ENCODE assay signal across 8 cellular contexts in the genomic region with DNA sequence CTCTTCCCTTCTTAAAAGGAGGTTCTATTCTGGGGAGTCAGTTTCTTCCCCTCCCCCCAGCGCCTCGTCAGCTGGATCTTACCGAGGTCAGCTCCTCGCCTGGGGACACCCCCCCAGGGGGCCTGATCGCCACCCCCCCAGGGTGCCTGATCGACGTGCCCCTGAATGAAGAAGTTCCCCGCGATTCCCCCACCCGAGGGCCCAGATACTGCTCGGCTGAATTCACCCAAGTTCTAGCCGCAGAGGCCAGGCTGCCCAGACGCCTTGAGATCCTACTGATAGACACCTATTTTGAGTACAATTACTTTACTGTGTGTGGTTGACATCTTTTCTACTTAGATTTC. TPM values are rescaled to one million over a fixed set of nuclear protein-coding genes. Genes with fewer than 3 reads are reported as not detected.
DNase-seq lines count a peak whose midpoint lies in the region; ATAC-seq and TF ChIP-seq lines count a peak whose summit lies in the region.

No MANE protein-coding gene starts in this region.

- H3K4me1 ChIP-seq in ascending aorta (peaks cover 0 to 20% of the 10 kb centered on the region in 2 donors), lung (ENCODE audit: control insufficient read depth in 2 of 2, insufficient read depth in 2 of 2, low read length in 2 of 2) (peaks cover 5 to 6% of the 10 kb centered on the region in 2 donors), upper lobe of right lung (peaks cover 25% of the 10 kb centered on the region)

- H3K9me3 ChIP-seq in ascending aorta (no peaks in the 10 kb centered on the region), lung (ENCODE audit: control insufficient read depth in 2 of 2, insufficient read depth in 1 of 2, low read length in 1 of 2) (no peaks in the 10 kb centered on the region), upper lobe of right lung (no peaks in the 10 kb centered on the region)

- H3K27ac Mint-ChIP-seq in activated naive CD4-positive, alpha-beta T cell treated with anti-CD3 and anti-CD28 coated beads, Interleukin-2, amount 10 ng/mL, durations not matched to agents 7 days and 5 days, result peak overlapping the region; percentile 58

- peaks cover 45% of the 10 kb centered on the region for H3K27me3 Mint-ChIP-seq in activated naive CD4-positive, alpha-beta T cell treated with anti-CD3 and anti-CD28 coated beads, Interleukin-2, amount 10 ng/mL, durations not matched to agents 7 days and 5 days

- TF ChIP-seq CTCF in ascending aorta (IDR thresholded peaks at IDR 0.05) (no peak), lung (IDR thresholded peaks at IDR 0.05; ENCODE audit: control extremely low read depth, extremely low read depth) (no peak), upper lobe of right lung (IDR thresholded peaks at IDR 0.05) (no peak)

- H3K27ac ChIP-seq in ascending aorta (no peak overlapping the region), lung (ENCODE audit: low read depth in 1 of 2, low read length in 1 of 2) (no peak overlapping the region), upper lobe of right lung (no peak overlapping the region)

- H3K9me3 Mint-ChIP-seq in activated naive CD4-positive, alpha-beta T cell treated with anti-CD3 and anti-CD28 coated beads, Interleukin-2, amount 10 ng/mL, durations not matched to agents 7 days and 5 days, result no peaks in the 10 kb centered on the region

- H3K36me3 ChIP-seq in ascending aorta (no peaks in the 10 kb centered on the region), lung (ENCODE audit: control insufficient read depth in 2 of 2, insufficient read depth in 2 of 2, low read length in 2 of 2) (no peaks in the 10 kb centered on the region), upper lobe of right lung (no peaks in the 10 kb centered on the region)

- H3K27me3 ChIP-seq in ascending aorta, result no peaks in the 10 kb centered on the region
- H3K27me3 ChIP-seq in lung (ENCODE audit: control insufficient read depth, insufficient read depth), result no peaks in the 10 kb centered on the region
- no peaks in the 10 kb centered on the region for H3K27me3 ChIP-seq in upper lobe of right lung

- WGBS in lung, 2 donors, result 9 to 17% methylated on average over 13 of the region's 13 CpGs

- H3K4me3 Mint-ChIP-seq in activated naive CD4-positive, alpha-beta T cell treated with anti-CD3 and anti-CD28 coated beads, Interleukin-2, amount 10 ng/mL, durations not matched to agents 7 days and 5 days, result peak overlapping the region; percentile 80

- H3K4me3 ChIP-seq in ascending aorta (peak overlapping the region; percentile 76 to 81), lung (peak overlapping the region; percentile 73), upper lobe of right lung (peak overlapping the region; percentile 72)

- peak; percentile 30 for DNase-seq in activated naive CD4-positive, alpha-beta T cell treated with anti-CD3 and anti-CD28 coated beads, Interleukin-2, amount 10 ng/mL, durations not matched to agents 7 days and 5 days
- no peak for DNase-seq in activated naive CD4-positive, alpha-beta T cell treated with Interleukin-2 at 50 U/mL for 16 hours
- DNase-seq in ascending aorta (ENCODE audit: low spot score in 2 of 2) (no peak), lung (ENCODE audit: low spot score) (peak; percentile 29), upper lobe of right lung (no peak), A172 (ENCODE audit: low spot score) (no peak), NCI-H1048 (lab: John Stamatoyannopoulos, UW) (no peak)

- peaks cover 30% of the 10 kb centered on the region for H3K4me1 Mint-ChIP-seq in activated naive CD4-positive, alpha-beta T cell treated with anti-CD3 and anti-CD28 coated beads, Interleukin-2, amount 10 ng/mL, durations not matched to agents 7 days and 5 days

- intact Hi-C loops in ascending aorta (cut with DNase I) (no loop called here), upper lobe of right lung (cut with DNase I) (no loop called here)

- H3K36me3 Mint-ChIP-seq in activated naive CD4-positive, alpha-beta T cell treated with anti-CD3 and anti-CD28 coated beads, Interleukin-2, amount 10 ng/mL, durations not matched to agents 7 days and 5 days, result peaks cover 3% of the 10 kb centered on the region

- ATAC-seq in lung (ENCODE audit: insufficient read depth, low FRiP score) (no peak), upper lobe of right lung (no peak), HG03460 (IDR thresholded peaks at IDR 0.05; ENCODE audit: unreplicated experiment) (no peak)

- CTCF ChIA-PET in activated naive CD4-positive, alpha-beta T cell treated with anti-CD3 and anti-CD28 coated beads, Interleukin-2, amount 10 ng/mL, durations not matched to agents 7 days and 5 days (lab: Charles Lee), result interaction anchor here (1.5 kb wide), 1 partner anchor 69 kb away, joined by 3 read pairs; no protein-coding TSS in a partner anchor

RNA-seq across cellular contexts. Expression of gene RAB11FIP3, which starts 1.4 kb away (rescaled TPM):
- total RNA-seq in ascending aorta (47.0 TPM), lung (10 to 100 TPM; 20.8 to 38.3 TPM), upper lobe of right lung (44.1 TPM)
- polyA plus RNA-seq in lung, result 10 to 100 TPM; 20.7 to 22.2 TPM
- total RNA-seq in A172 (2014; rRNA removed; shearing (Covaris generic)), result 22.0 and 27.4 TPM in 2 replicates

RNA-seq across cellular contexts. Expression of gene DECR2, which starts 25.2 kb away (rescaled TPM):
- total RNA-seq in ascending aorta, result 44.0 TPM
- 10 to 100 TPM in 1 of 2 donors, 1 to 10 TPM in 1; 5.2 to 18.3 TPM for total RNA-seq in lung
- polyA plus RNA-seq in lung, result 10 to 100 TPM; 13.3 to 18.1 TPM
- total RNA-seq in upper lobe of right lung, result 14.2 TPM
- total RNA-seq in A172 (2014; rRNA removed; shearing (Covaris generic)), result 8.1 and 12.5 TPM in 2 replicates

RNA-seq across cellular contexts. Expression of gene NME4, which starts 29.9 kb away (rescaled TPM):
- total RNA-seq in ascending aorta, result 66.0 TPM
- total RNA-seq in lung, result 10 to 100 TPM; 18.0 to 68.7 TPM
- 10 to 100 TPM; 64.0 to 67.6 TPM for polyA plus RNA-seq in lung
- total RNA-seq in upper lobe of right lung, result 45.6 TPM
- 161 and 179 TPM in 2 replicates for total RNA-seq in A172 (2014; rRNA removed; shearing (Covaris generic))

RNA-seq across cellular contexts. Expression of gene PGAP6, which starts 45.1 kb away (rescaled TPM):
- total RNA-seq in ascending aorta, result 47.6 TPM
- 10 to 100 TPM; 38.0 to 71.5 TPM for total RNA-seq in lung
- 10 to 100 TPM; 64.8 to 100.0 TPM for polyA plus RNA-seq in lung
- 65.2 TPM for total RNA-seq in upper lobe of right lung
- total RNA-seq in A172 (2014; rRNA removed; shearing (Covaris generic)), result 46.6 and 58.5 TPM in 2 replicates

RNA-seq across cellular contexts. Expression of gene MRPL28, which starts 56.5 kb away (rescaled TPM):
- total RNA-seq in ascending aorta (47.8 TPM), lung (10 to 100 TPM; 31.9 to 65.0 TPM), upper lobe of right lung (39.0 TPM)
- 10 to 100 TPM; 89.4 to 98.9 TPM for polyA plus RNA-seq in lung
- 234 and 252 TPM in 2 replicates for total RNA-seq in A172 (2014; rRNA removed; shearing (Covaris generic))

Comparison
In these comparisons a context has a peak if more than half of its experiments do, and no peak if none do; other contexts are left out.
1. DNase-seq: peak in activated naive CD4-positive, alpha-beta T cell treated with anti-CD3 and anti-CD28 coated beads, Interleukin-2, amount 10 ng/mL, durations not matched to agents 7 days and 5 days (single experiment) and lung (single experiment); none in activated naive CD4-positive, alpha-beta T cell treated with Interleukin-2 at 50 U/mL for 16 hours (single experiment), ascending aorta (0 of 2), upper lobe of right lung (single experiment), A172 (single experiment) and NCI-H1048 (single experiment).
2. Peak in every context shown above with its lines, with median percentiles within 50 percentile points of each other: H3K4me3 ChIP-seq.